ENCODE assay signal across 1 cellular context in the genomic region with DNA sequence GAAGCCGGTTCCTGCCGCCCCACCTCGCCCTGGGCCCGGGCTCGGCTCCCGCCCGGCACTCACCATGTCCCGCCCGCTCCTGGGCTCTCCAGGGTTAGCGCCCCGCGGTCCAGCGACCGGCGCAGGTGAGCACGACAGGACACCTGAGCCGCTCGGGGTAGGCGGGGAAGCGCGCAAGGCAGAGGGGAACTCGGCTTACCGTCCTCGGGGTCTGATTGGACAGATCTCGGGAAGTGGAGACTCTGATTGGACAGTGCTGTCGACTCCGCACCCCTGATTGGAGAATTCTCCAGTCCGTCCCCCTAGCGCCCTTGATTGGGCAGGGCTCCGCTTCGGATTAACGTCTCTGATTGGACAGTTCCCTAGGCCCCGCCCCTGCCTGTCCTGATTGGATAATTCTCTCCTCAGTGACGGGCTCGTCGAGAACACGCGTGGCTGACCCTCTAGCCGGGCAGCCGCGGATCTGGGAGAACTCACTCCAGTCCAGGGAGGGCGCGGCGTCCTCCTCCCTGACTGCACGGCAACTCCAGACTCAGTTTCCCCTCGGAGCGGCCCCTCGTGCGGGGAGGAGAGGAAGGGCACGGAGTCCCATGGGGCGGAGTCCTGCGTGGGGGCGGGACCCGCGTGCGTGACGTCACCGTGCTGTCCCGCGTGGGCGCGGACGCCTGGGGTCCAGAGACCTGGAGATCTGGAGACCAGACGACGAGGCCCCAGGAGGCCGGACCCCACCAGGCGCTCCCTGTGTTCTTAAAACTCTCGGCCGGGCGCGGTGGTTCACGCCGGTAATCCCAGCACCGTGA.
A peak's percentile ranks its signal among the peaks of the same experiment; 100 is the strongest.
TF ChIP-seq lines count a peak whose summit lies in the region.

TSS of gene ZNF77 (minus strand) at position 197 of the 800 bp plus-strand sequence. CDS start at position 66, 131 bp downstream.

TF ChIP-seq in HEK293, 187 proteins besides CTCF, POLR2A, EP300 and RAD21 (continued from another document and continues in another):
- TF ChIP-seq, protein P1, sequence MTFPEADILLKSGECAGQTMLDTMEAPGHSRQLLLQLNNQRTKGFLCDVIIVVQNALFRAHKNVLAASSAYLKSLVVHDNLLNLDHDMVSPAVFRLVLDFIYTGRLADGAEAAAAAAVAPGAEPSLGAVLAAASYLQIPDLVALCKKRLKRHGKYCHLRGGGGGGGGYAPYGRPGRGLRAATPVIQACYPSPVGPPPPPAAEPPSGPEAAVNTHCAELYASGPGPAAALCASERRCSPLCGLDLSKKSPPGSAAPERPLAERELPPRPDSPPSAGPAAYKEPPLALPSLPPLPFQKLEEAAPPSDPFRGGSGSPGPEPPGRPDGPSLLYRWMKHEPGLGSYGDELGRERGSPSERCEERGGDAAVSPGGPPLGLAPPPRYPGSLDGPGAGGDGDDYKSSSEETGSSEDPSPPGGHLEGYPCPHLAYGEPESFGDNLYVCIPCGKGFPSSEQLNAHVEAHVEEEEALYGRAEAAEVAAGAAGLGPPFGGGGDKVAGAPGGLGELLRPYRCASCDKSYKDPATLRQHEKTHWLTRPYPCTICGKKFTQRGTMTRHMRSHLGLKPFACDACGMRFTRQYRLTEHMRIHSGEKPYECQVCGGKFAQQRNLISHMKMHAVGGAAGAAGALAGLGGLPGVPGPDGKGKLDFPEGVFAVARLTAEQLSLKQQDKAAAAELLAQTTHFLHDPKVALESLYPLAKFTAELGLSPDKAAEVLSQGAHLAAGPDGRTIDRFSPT (tag by site-specific recombination; IDR thresholded peaks at IDR 0.05), result no peak
- no peak for TF ChIP-seq ZNF791 (tag by site-specific recombination; IDR thresholded peaks at IDR 0.05)
- no peak for TF ChIP-seq ZNF214 (tag by site-specific recombination; IDR thresholded peaks at IDR 0.05; ENCODE audit: borderline replicate concordance)
- TF ChIP-seq, protein P2, sequence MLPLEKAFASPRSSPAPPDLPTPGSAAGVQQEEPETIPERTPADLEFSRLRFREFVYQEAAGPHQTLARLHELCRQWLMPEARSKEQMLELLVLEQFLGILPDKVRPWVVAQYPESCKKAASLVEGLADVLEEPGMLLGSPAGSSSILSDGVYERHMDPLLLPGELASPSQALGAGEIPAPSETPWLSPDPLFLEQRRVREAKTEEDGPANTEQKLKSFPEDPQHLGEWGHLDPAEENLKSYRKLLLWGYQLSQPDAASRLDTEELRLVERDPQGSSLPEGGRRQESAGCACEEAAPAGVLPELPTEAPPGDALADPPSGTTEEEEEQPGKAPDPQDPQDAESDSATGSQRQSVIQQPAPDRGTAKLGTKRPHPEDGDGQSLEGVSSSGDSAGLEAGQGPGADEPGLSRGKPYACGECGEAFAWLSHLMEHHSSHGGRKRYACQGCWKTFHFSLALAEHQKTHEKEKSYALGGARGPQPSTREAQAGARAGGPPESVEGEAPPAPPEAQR (tag by site-specific recombination; IDR thresholded peaks at IDR 0.05), result no peak
- peak; percentile 43; the same call in 1 of the 2 replicates for TF ChIP-seq REST (tag by site-specific recombination; IDR thresholded peaks at IDR 0.05)
- TF ChIP-seq ZNF157 (tag by site-specific recombination; IDR thresholded peaks at IDR 0.05), result no peak
- TF ChIP-seq YY2 (tag by site-specific recombination; IDR thresholded peaks at IDR 0.05), result peak; percentile 65
- peak; percentile 53; the same call in 1 of the 2 replicates for TF ChIP-seq ZNF239 (tag by site-specific recombination; IDR thresholded peaks at IDR 0.05)
- TF ChIP-seq ZSCAN5A (tag by site-specific recombination; IDR thresholded peaks at IDR 0.05), result peak; percentile 82
- TF ChIP-seq MYNN (tag by site-specific recombination; IDR thresholded peaks at IDR 0.05; ENCODE audit: borderline replicate concordance), result no peak
- 0 out of 2 replicates have a peak, but pooled peaks have one; percentile 55 for TF ChIP-seq REPIN1 (tag by site-specific recombination; IDR thresholded peaks at IDR 0.05; ENCODE audit: low read depth)
- TF ChIP-seq ZNF629 (tag by site-specific recombination; IDR thresholded peaks at IDR 0.05), result peak; percentile 96
- TF ChIP-seq ZNF645 (tag by site-specific recombination; IDR thresholded peaks at IDR 0.05), result no peak
- TF ChIP-seq ZNF24 (tag by site-specific recombination; IDR thresholded peaks at IDR 0.05), result 0 out of 2 replicates have a peak, but pooled peaks have one; percentile 69
- no peak for TF ChIP-seq ZNF555 (tag by site-specific recombination; conservative IDR thresholded peaks at IDR 0.05)
- TF ChIP-seq ZNF501 (tag by site-specific recombination; IDR thresholded peaks at IDR 0.05), result peak; percentile 56
- TF ChIP-seq ZBTB21 (tag by site-specific recombination; IDR thresholded peaks at IDR 0.05), result peak; percentile 94
- no peak for TF ChIP-seq ZNF747 (tag by site-specific recombination; IDR thresholded peaks at IDR 0.05)
- 0 out of 2 replicates have a peak, but pooled peaks have one; percentile 48 for TF ChIP-seq OVOL3 (tag by site-specific recombination; IDR thresholded peaks at IDR 0.05)
- TF ChIP-seq, protein P3, sequence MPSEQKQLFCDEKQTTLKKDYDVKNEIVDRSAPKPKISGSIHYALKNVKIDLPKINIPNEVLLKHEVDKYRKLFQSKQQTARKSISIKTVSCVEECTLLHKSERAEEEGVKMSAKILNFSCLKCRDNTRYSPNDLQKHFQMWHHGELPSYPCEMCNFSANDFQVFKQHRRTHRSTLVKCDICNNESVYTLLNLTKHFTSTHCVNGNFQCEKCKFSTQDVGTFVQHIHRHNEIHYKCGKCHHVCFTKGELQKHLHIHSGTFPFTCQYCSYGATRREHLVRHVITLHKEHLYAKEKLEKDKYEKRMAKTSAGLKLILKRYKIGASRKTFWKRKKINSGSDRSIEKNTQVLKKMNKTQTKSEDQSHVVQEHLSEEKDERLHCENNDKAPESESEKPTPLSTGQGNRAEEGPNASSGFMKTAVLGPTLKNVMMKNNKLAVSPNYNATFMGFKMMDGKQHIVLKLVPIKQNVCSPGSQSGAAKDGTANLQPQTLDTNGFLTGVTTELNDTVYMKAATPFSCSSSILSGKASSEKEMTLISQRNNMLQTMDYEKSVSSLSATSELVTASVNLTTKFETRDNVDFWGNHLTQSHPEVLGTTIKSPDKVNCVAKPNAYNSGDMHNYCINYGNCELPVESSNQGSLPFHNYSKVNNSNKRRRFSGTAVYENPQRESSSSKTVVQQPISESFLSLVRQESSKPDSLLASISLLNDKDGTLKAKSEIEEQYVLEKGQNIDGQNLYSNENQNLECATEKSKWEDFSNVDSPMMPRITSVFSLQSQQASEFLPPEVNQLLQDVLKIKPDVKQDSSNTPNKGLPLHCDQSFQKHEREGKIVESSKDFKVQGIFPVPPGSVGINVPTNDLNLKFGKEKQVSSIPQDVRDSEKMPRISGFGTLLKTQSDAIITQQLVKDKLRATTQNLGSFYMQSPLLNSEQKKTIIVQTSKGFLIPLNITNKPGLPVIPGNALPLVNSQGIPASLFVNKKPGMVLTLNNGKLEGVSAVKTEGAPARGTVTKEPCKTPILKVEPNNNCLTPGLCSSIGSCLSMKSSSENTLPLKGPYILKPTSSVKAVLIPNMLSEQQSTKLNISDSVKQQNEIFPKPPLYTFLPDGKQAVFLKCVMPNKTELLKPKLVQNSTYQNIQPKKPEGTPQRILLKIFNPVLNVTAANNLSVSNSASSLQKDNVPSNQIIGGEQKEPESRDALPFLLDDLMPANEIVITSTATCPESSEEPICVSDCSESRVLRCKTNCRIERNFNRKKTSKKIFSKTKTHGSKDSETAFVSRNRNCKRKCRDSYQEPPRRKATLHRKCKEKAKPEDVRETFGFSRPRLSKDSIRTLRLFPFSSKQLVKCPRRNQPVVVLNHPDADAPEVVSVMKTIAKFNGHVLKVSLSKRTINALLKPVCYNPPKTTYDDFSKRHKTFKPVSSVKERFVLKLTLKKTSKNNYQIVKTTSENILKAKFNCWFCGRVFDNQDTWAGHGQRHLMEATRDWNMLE (tag by site-specific recombination; conservative IDR thresholded peaks at IDR 0.05; ENCODE audit: low read depth), result no peak
- no peak for TF ChIP-seq ZNF433 (tag by site-specific recombination; IDR thresholded peaks at IDR 0.05; ENCODE audit: low read depth)
- TF ChIP-seq ZBTB20 (tag by site-specific recombination; IDR thresholded peaks at IDR 0.05), result peak; percentile 94
- TF ChIP-seq BCL6B (tag by site-specific recombination; IDR thresholded peaks at IDR 0.05), result no peak
- TF ChIP-seq ZNF544 (tag by site-specific recombination; IDR thresholded peaks at IDR 0.05), result no peak
- TF ChIP-seq BCL11B (tag by site-specific recombination; IDR thresholded peaks at IDR 0.05; ENCODE audit: low read depth), result peak; percentile 94; the same call in 1 of the 2 replicates
- TF ChIP-seq GFI1B (tag by site-specific recombination; IDR thresholded peaks at IDR 0.05), result no peak
- peak; percentile 91 for TF ChIP-seq SP3 (tag by site-specific recombination; IDR thresholded peaks at IDR 0.05)
- peak; percentile 88 for TF ChIP-seq ZFHX2 (tag by site-specific recombination; conservative IDR thresholded peaks at IDR 0.05)
- TF ChIP-seq ZNF670 (tag by site-specific recombination; IDR thresholded peaks at IDR 0.05; ENCODE audit: low read depth), result no peak
- TF ChIP-seq ZNF530 (tag by site-specific recombination; IDR thresholded peaks at IDR 0.05; ENCODE audit: low read depth), result no peak
- no peak for TF ChIP-seq ZNF473 (tag by site-specific recombination; IDR thresholded peaks at IDR 0.05)
- TF ChIP-seq ZNF626 (tag by site-specific recombination; IDR thresholded peaks at IDR 0.05), result no peak
- TF ChIP-seq ZNF660 (tag by site-specific recombination; IDR thresholded peaks at IDR 0.05), result peak; percentile 79
- TF ChIP-seq ZNF837 (tag by site-specific recombination; IDR thresholded peaks at IDR 0.05), result no peak
- TF ChIP-seq ZNF169 (tag by site-specific recombination; IDR thresholded peaks at IDR 0.05), result no peak
- no peak for TF ChIP-seq ZNF19 (tag by site-specific recombination; IDR thresholded peaks at IDR 0.05; ENCODE audit: low read depth)
- TF ChIP-seq ZNF10 (tag by site-specific recombination; IDR thresholded peaks at IDR 0.05), result no peak
- no peak; the same call in 1 of the 2 replicates for TF ChIP-seq GLI2 (tag by site-specific recombination; IDR thresholded peaks at IDR 0.05; ENCODE audit: borderline replicate concordance, low read depth)
- TF ChIP-seq ZFP37 (tag by site-specific recombination; IDR thresholded peaks at IDR 0.05), result peak; percentile 70
- TF ChIP-seq ZNF529 (tag by site-specific recombination; IDR thresholded peaks at IDR 0.05; ENCODE audit: insufficient replicate concordance), result no peak
- no peak for TF ChIP-seq ZNF548 (tag by site-specific recombination; IDR thresholded peaks at IDR 0.05)
- peak; percentile 72; the same call in 1 of the 2 replicates for TF ChIP-seq IKZF3 (tag by site-specific recombination; IDR thresholded peaks at IDR 0.05)
- no peak for TF ChIP-seq ZNF560 (tag by site-specific recombination; IDR thresholded peaks at IDR 0.05; ENCODE audit: borderline replicate concordance)
- no peak for TF ChIP-seq ZNF558 (tag by site-specific recombination; IDR thresholded peaks at IDR 0.05)
